Comparison of ENCODE assay signal across 9 cellular contexts in genomic region chr12:124566181-124567034, GRCh38. TPM values are rescaled to one million over a fixed set of nuclear protein-coding genes. Genes with fewer than 3 reads are reported as not detected.
DNase-seq lines count a peak whose midpoint lies in the region; ATAC-seq and FAIRE-seq lines count a peak whose summit lies in the region.
"Had no signal": no experiment of that assay in that cellular context is flagged by ENCODE, and none has a peak within 500 bp of the region (broad histone marks: within the 10 kb centered on the region; RNA-seq: fewer than 3 reads in every experiment).

No MANE protein-coding gene starts in this region.

- ATAC-seq in GM19023 (IDR thresholded peaks at IDR 0.05; ENCODE audit: unreplicated experiment) (peak; percentile 40), HG03354 (IDR thresholded peaks at IDR 0.05; ENCODE audit: poor library complexity, severe bottlenecking, unreplicated experiment) (peak; percentile 39)

- FAIRE-seq in endometrium (lab: Jason Lieb, UNC): peak; percentile 18
- FAIRE-seq: TTC549 had no signal

- DNase-seq in AML-193 (lab: John Stamatoyannopoulos, UW) (peak; percentile 37 to 39), NCI-H82 treated with DMSO at 0.1 percent for 48 hours (lab: John Stamatoyannopoulos, UW; ENCODE audit: unreplicated experiment) (peak; percentile 55), mesenteric fat pad (ENCODE audit: low spot score) (peak; percentile 95)
- peak; percentile 36 for DNase-seq in activated CD8-positive, alpha-beta memory T cell treated with anti-CD3 and anti-CD28 coated beads, Interleukin-2, amount 50 U/mL, for 24 hours (ENCODE audit: extremely low read depth)
- DNase-seq in stimulated activated CD8-positive, alpha-beta memory T cell treated with anti-CD3 and anti-CD28 coated beads, Interleukin-15, amount 100 ng/mL, for 1 hour (ENCODE audit: low read depth): peak; percentile 40

RNA-seq across cellular contexts. Expression of gene NCOR2, which starts 1.0 kb away (rescaled TPM):
- total RNA-seq in mesenteric fat pad: 248 TPM

Comparison
In these comparisons a context has a peak if more than half of its experiments do, and no peak if none do; other contexts are left out.
1. Peak in every context shown above with its lines: DNase-seq and ATAC-seq.
2. DNase-seq: peak in every context shown above with its lines; median percentile 95 in mesenteric fat pad; 55 in NCI-H82 treated with DMSO at 0.1 percent for 48 hours; 40 in stimulated activated CD8-positive, alpha-beta memory T cell treated with anti-CD3 and anti-CD28 coated beads, Interleukin-15, amount 100 ng/mL, for 1 hour; 38 in AML-193; 36 in activated CD8-positive, alpha-beta memory T cell treated with anti-CD3 and anti-CD28 coated beads, Interleukin-2, amount 50 U/mL, for 24 hours.